ENCODE assay signal across 8 cellular contexts in genomic region chr6:139392834-139393233, GRCh38. TPM values are rescaled to one million over a fixed set of nuclear protein-coding genes. Genes with fewer than 3 reads are reported as not detected.
DNase-seq lines count a peak whose midpoint lies in the region; ATAC-seq and TF ChIP-seq lines count a peak whose summit lies in the region.

No MANE protein-coding gene starts in this region.

- CTCF ChIA-PET in activated B cell treated with CpG ODN at 0.5 μM for 24 hours (lab: Charles Lee): interaction anchor here (1.4 kb wide), 1 partner anchor 20 kb away, joined by 3 read pairs; no protein-coding TSS in a partner anchor

- POLR2A ChIA-PET in activated B cell treated with CpG ODN at 0.5 μM for 24 hours (lab: Charles Lee): interaction anchor here (4.8 kb wide), 1 partner anchor 18 kb away, joined by 39 read pairs; the partner anchor contains the start of gene CITED2

- no peak overlapping the region for H3K27ac Mint-ChIP-seq in activated B cell treated with CpG ODN at 0.5 μM for 24 hours

- no peak overlapping the region for H3K4me3 Mint-ChIP-seq in activated B cell treated with CpG ODN at 0.5 μM for 24 hours

- no peak for TF ChIP-seq CTCF in activated B cell treated with CpG ODN at 0.5 μM for 24 hours (IDR thresholded peaks at IDR 0.05)

- in situ Hi-C loops in Caki2 (cut with HindIII; ENCODE audit: low pct_unique_long_range_greater_than_20kb, low sequenced_read_pairs): no loop called here

- DNase-seq in Caki2 (ENCODE audit: low read depth) (peak; percentile 74), activated B cell treated with CpG ODN at 0.5 μM for 24 hours (no peak), NCI-H82 (lab: John Stamatoyannopoulos, UW) (no peak), NCI-H1092 (lab: John Stamatoyannopoulos, UW) (no peak), NCI-H526 treated with DMSO at 0.1 percent for 48 hours (lab: John Stamatoyannopoulos, UW) (no peak), hepatic stellate cell (ENCODE audit: low spot score) (no peak)

- H3K9me3 Mint-ChIP-seq in activated B cell treated with CpG ODN at 0.5 μM for 24 hours: no peaks in the 10 kb centered on the region

- intact Hi-C loops in activated B cell treated with CpG ODN at 0.5 μM for 24 hours (cut with micrococcal nuclease): loop anchor here (1.0 kb wide), 1 partner anchor 19 kb away; the partner anchor contains the start of gene CITED2

- no peaks in the 10 kb centered on the region for H3K36me3 Mint-ChIP-seq in activated B cell treated with CpG ODN at 0.5 μM for 24 hours (ENCODE audit: low read depth)

- ATAC-seq in GM19468 (IDR thresholded peaks at IDR 0.05; ENCODE audit: extremely low read depth, unreplicated experiment) (peak; percentile 74), HG03139 (IDR thresholded peaks at IDR 0.05; ENCODE audit: unreplicated experiment) (peak; percentile 87), activated B cell treated with CpG ODN at 0.5 μM for 24 hours (ENCODE audit: low read depth) (peak; percentile 95)

- H3K27me3 Mint-ChIP-seq in activated B cell treated with CpG ODN at 0.5 μM for 24 hours: no peaks in the 10 kb centered on the region

- peaks cover 10% of the 10 kb centered on the region for H3K4me1 Mint-ChIP-seq in activated B cell treated with CpG ODN at 0.5 μM for 24 hours

RNA-seq across cellular contexts. Expression of gene CITED2, which starts 18.4 kb away (rescaled TPM):
- 132 and 165 TPM in 2 replicates for total RNA-seq in Caki2 (2014; rRNA removed; shearing (Covaris generic); ENCODE audit: low replicate concordance)
- total RNA-seq in activated B cell treated with CpG ODN at 0.5 μM for 24 hours: 20.7 and 22.5 TPM in 2 replicates
